Comparison of ENCODE assay signal across 15 cellular contexts in genomic region chr2:224574423-224575084, GRCh38. TPM values are rescaled to one million over a fixed set of nuclear protein-coding genes. Genes with fewer than 3 reads are reported as not detected.
DNase-seq lines count a peak whose midpoint lies in the region; ATAC-seq and TF ChIP-seq lines count a peak whose summit lies in the region.
"Had no signal": no experiment of that assay in that cellular context is flagged by ENCODE, and none has a peak within 500 bp of the region (broad histone marks: within the 10 kb centered on the region; RNA-seq: fewer than 3 reads in every experiment).

No MANE protein-coding gene starts in this region.

- TF ChIP-seq POLR2A in tibial nerve (IDR thresholded peaks at IDR 0.05) = no peak

- H3K36me3 Mint-ChIP-seq in activated T-cell treated with anti-CD3 and anti-CD28 coated beads, Interleukin-2, amount 50 U/mL, for 24 hours (ENCODE audit: low read depth) = peaks cover 45% of the 10 kb centered on the region
- H3K36me3 Mint-ChIP-seq in endodermal cell (ENCODE audit: low read depth) = no peaks in the 10 kb centered on the region

- no peaks in the 10 kb centered on the region for H3K9me3 Mint-ChIP-seq in activated T-cell treated with anti-CD3 and anti-CD28 coated beads, Interleukin-2, amount 50 U/mL, for 24 hours
- H3K9me3 Mint-ChIP-seq in endodermal cell = no peaks in the 10 kb centered on the region

- H3K4me3 Mint-ChIP-seq in activated T-cell treated with anti-CD3 and anti-CD28 coated beads, Interleukin-2, amount 50 U/mL, for 24 hours = peak overlapping the region; percentile 37
- no peak overlapping the region for H3K4me3 Mint-ChIP-seq in endodermal cell

- H3K27me3 Mint-ChIP-seq in activated T-cell treated with anti-CD3 and anti-CD28 coated beads, Interleukin-2, amount 50 U/mL, for 24 hours = no peaks in the 10 kb centered on the region
- no peaks in the 10 kb centered on the region for H3K27me3 Mint-ChIP-seq in endodermal cell (ENCODE audit: insufficient read depth)

- H3K4me1 ChIP-seq in OCI-LY7 (ENCODE audit: insufficient read depth, low read length, poor library complexity, severe bottlenecking) (peaks cover 96% of the 10 kb centered on the region), endodermal cell (ENCODE audit: control insufficient read depth, insufficient read depth, low read length) (peaks cover 14% of the 10 kb centered on the region), psoas muscle (peaks cover 91% of the 10 kb centered on the region), tibial nerve (peaks cover 0 to 98% (median 61%) of the 10 kb centered on the region in 4 donors)

- POLR2A ChIA-PET in OCI-LY7 (lab: Charles Lee) = interaction anchor here (0.5 to 2.7 kb wide), 12 partner anchors 9 to 346 kb away, joined by 3 to 24 read pairs (median 4); partner anchors contain the start of gene CUL3

- peak overlapping the region; percentile 54 for H3K27ac ChIP-seq in OCI-LY7 (ENCODE audit: low read depth, low read length, poor library complexity, severe bottlenecking)
- no peak overlapping the region for H3K27ac ChIP-seq in endodermal cell (ENCODE audit: low read depth, low read length)
- no peak overlapping the region for H3K27ac ChIP-seq in psoas muscle
- H3K27ac ChIP-seq in tibial nerve = peak overlapping the region in 1 of 4 donors; percentile 6
- H3K27ac ChIP-seq: prostate gland, VCaP had no signal

- intact Hi-C loops in OCI-LY7 (cut with micrococcal nuclease; ENCODE audit: unreplicated experiment) = no loop called here
- intact Hi-C loops in psoas muscle (cut with DNase I) = loop anchor here in 1 of 2 donors (10.0 kb wide), 1 partner anchor 50 kb away; no protein-coding TSS in a partner anchor

- peak overlapping the region; percentile 72 for H3K4me2 ChIP-seq in OCI-LY7 (ENCODE audit: low read length)

- H3K4me1 Mint-ChIP-seq in activated T-cell treated with anti-CD3 and anti-CD28 coated beads, Interleukin-2, amount 50 U/mL, for 24 hours (ENCODE audit: low read depth) = peaks cover 92% of the 10 kb centered on the region
- H3K4me1 Mint-ChIP-seq in endodermal cell = peaks cover 69% of the 10 kb centered on the region

- no TSS peak for BruUV-seq in OCI-LY7 (replicated peaks; lab: Mats Ljungman, UMichigan)

- H3K9ac ChIP-seq in endodermal cell (ENCODE audit: extremely low read depth, low read length, poor library complexity, severe bottlenecking) = no peak overlapping the region

- TF ChIP-seq EP300 in tibial nerve (IDR thresholded peaks at IDR 0.05) = no peak

- peaks cover 71% of the 10 kb centered on the region for H3K36me3 ChIP-seq in OCI-LY7 (ENCODE audit: insufficient read depth, low read length)
- peaks cover 6% of the 10 kb centered on the region for H3K36me3 ChIP-seq in endodermal cell (ENCODE audit: control insufficient read depth, insufficient read depth, low read length)
- no peaks in the 10 kb centered on the region for H3K36me3 ChIP-seq in psoas muscle (ENCODE audit: insufficient read depth in 1 of 2, low read depth in 1 of 2)
- no peaks in the 10 kb centered on the region for H3K36me3 ChIP-seq in tibial nerve
- H3K36me3 ChIP-seq: prostate gland had no signal

- H3K9me3 ChIP-seq in OCI-LY7 (ENCODE audit: low read length) (peaks cover 8% of the 10 kb centered on the region; the same call in 1 of the 2 replicates), endodermal cell (ENCODE audit: control insufficient read depth, low read length) (no peaks in the 10 kb centered on the region), psoas muscle (no peaks in the 10 kb centered on the region), tibial nerve (no peaks in the 10 kb centered on the region)
- H3K9me3 ChIP-seq: prostate gland had no signal

- peak overlapping the region; percentile 45 for H3K4me3 ChIP-seq in OCI-LY7 (ENCODE audit: low read depth, low read length, poor library complexity, severe bottlenecking)
- peak overlapping the region; percentile 47 for H3K4me3 ChIP-seq in endodermal cell (ENCODE audit: low read length)
- H3K4me3 ChIP-seq in psoas muscle = peak overlapping the region; percentile 11
- no peak overlapping the region for H3K4me3 ChIP-seq in tibial nerve
- H3K4me3 ChIP-seq: prostate gland had no signal

- H3K27ac Mint-ChIP-seq in activated T-cell treated with anti-CD3 and anti-CD28 coated beads, Interleukin-2, amount 50 U/mL, for 24 hours = peak overlapping the region; percentile 73
- no peak overlapping the region for H3K27ac Mint-ChIP-seq in endodermal cell

- H4K20me1 ChIP-seq in OCI-LY7 (ENCODE audit: insufficient read depth, low read length) = peaks cover 87% of the 10 kb centered on the region

- peaks cover 100% of the 10 kb centered on the region for H3K79me2 ChIP-seq in OCI-LY7 (ENCODE audit: insufficient read depth, low read depth, low read length)

- H2AFZ ChIP-seq in OCI-LY7 (ENCODE audit: low read length) = no peak overlapping the region

- no peak for TF ChIP-seq CTCF in OCI-LY7 (conservative IDR thresholded peaks at IDR 0.05; ENCODE audit: low read length)
- TF ChIP-seq CTCF in endodermal cell (conservative IDR thresholded peaks at IDR 0.05) = peak; percentile 3
- TF ChIP-seq CTCF in psoas muscle (IDR thresholded peaks at IDR 0.05) = no peak
- no peak for TF ChIP-seq CTCF in tibial nerve (IDR thresholded peaks at IDR 0.05)

- ATAC-seq in psoas muscle = no peak
- no peak for ATAC-seq in left lobe of liver
- ATAC-seq: Right ventricle myocardium inferior had no signal

- DNase-seq in activated T-cell treated with anti-CD3 and anti-CD28 coated beads, Interleukin-2, amount 50 U/mL, for 24 hours = no peak
- DNase-seq in activated T-cell treated with anti-CD3 and anti-CD28 coated beads for 4 hours = no peak
- DNase-seq in OCI-LY7 (ENCODE audit: low spot score) = peak; percentile 32
- DNase-seq in endodermal cell = no peak
- DNase-seq in psoas muscle = no peak
- no peak for DNase-seq in RPMI8226
- DNase-seq in tibial nerve (ENCODE audit: low spot score in 2 of 2) = no peak
- DNase-seq in left lobe of liver (ENCODE audit: low spot score) = no peak
- DNase-seq: erythroblast, hippocampal formation, NCI-H1436, NCI-H524 treated with DMSO at 0.1 percent for 48 hours had no signal

- CTCF ChIA-PET in OCI-LY7 (lab: Charles Lee; ENCODE audit: unreplicated experiment) = no interaction called here

- H3K9me2 ChIP-seq in OCI-LY7 (ENCODE audit: insufficient read depth, low read length) = no peaks in the 10 kb centered on the region

- no peaks in the 10 kb centered on the region for H3K27me3 ChIP-seq in endodermal cell (ENCODE audit: control insufficient read depth, insufficient read depth, low read length, poor library complexity, severe bottlenecking)
- no peaks in the 10 kb centered on the region for H3K27me3 ChIP-seq in psoas muscle (ENCODE audit: insufficient read depth in 3 of 3, low read length in 2 of 3)
- H3K27me3 ChIP-seq in tibial nerve = no peaks in the 10 kb centered on the region

- WGBS in endodermal cell (ENCODE audit: insufficient coverage in 1 of 2, insufficient read length in 1 of 2), 2 experiments = 62% methylated on average over 3 of the region's 3 CpGs; no CpG with 5 or more reads in 1 of the 2 experiments
- WGBS in psoas muscle, 3 donors = 40 to 50% (median 41%) methylated on average over 3 of the region's 3 CpGs
- WGBS in tibial nerve, 2 donors = 11 to 15% methylated on average over 3 of the region's 3 CpGs

RNA-seq across cellular contexts. Expression of gene CUL3, which starts 10.6 kb away (rescaled TPM):
- 50.6 and 56.4 TPM in 2 replicates for total RNA-seq in OCI-LY7 (2014; rRNA removed; shearing (Covaris generic))
- total RNA-seq in OCI-LY7 (2022) = 142 and 155 TPM in 2 replicates
- 10 to 100 TPM; 78.4 to 89.9 TPM for total RNA-seq in endodermal cell
- 95.6 TPM for polyA plus RNA-seq in endodermal cell (2013, experiment 1 of 2)
- polyA plus RNA-seq in endodermal cell (2013, experiment 2 of 2) = 101 TPM
- 100 to 1,000 TPM; 103 to 173 (median 126) TPM for total RNA-seq in psoas muscle
- polyA plus RNA-seq in psoas muscle = 100 to 1,000 TPM; 109 to 218 (median 128) TPM
- 10 to 100 TPM; 63.0 to 72.2 (median 67.3) TPM for total RNA-seq in tibial nerve
- 34.6 TPM for total RNA-seq in left lobe of liver

Comparison
In these comparisons a context has a peak if more than half of its experiments do, and no peak if none do; other contexts are left out.
1. H3K4me3 ChIP-seq: peak in OCI-LY7 (single experiment), endodermal cell (single experiment) and psoas muscle (single experiment); none in tibial nerve (0 of 4).